In the genomic region with DNA sequence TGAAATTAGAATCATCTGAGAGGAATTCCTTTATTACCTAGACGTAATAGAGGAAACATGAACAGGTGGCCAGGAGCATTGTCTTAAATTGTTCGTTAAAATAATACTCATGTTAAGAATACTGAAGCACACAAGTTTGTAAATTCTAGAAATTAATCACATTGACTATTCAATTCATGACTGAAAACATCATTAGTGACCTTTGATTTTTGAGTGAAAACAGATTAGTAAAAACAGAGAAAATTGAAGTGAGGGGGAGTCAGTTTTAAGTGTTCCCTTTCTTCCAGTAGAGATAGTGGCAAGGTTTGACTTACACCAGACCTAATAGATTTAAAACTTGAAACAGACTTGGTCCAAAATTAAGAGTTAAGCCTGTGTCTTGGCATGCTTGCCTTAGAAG, we compare ENCODE assay signal across 8 cellular contexts. TPM values are rescaled to one million over a fixed set of nuclear protein-coding genes. Genes with fewer than 3 reads are reported as not detected.
DNase-seq lines count a peak whose midpoint lies in the region; ATAC-seq and TF ChIP-seq lines count a peak whose summit lies in the region.

No MANE protein-coding gene starts in this region.

- ATAC-seq in activated naive CD8-positive, alpha-beta T cell treated with anti-CD3 and anti-CD28 coated beads, Interleukin-2, amount 50 U/mL, for 24 hours = no peak
- no peak for ATAC-seq in thoracic aorta (ENCODE audit: insufficient number of reproducible peaks, low FRiP score, low read depth)

- H3K27ac ChIP-seq in layer of hippocampus (ENCODE audit: low read depth, low read length) (peak overlapping the region; percentile 97), thoracic aorta (peak overlapping the region; percentile 98 to 100)

- peaks cover 23% of the 10 kb centered on the region for H3K36me3 Mint-ChIP-seq in activated CD4-positive, alpha-beta T cell treated with anti-CD3 and anti-CD28 coated beads, Interleukin-2, amount 10 ng/mL, durations not matched to agents 7 days and 5 days (ENCODE audit: low read depth)
- H3K36me3 Mint-ChIP-seq in activated naive CD8-positive, alpha-beta T cell treated with anti-CD3 and anti-CD28 coated beads, Interleukin-2, amount 50 U/mL, for 24 hours (ENCODE audit: low read depth) = peaks cover 45% of the 10 kb centered on the region

- DNase-seq in activated CD4-positive, alpha-beta T cell treated with anti-CD3 and anti-CD28 coated beads, Interleukin-2, amount 10 ng/mL, durations not matched to agents 7 days and 5 days = no peak
- DNase-seq in activated CD4-positive, alpha-beta T cell treated with anti-CD3 and anti-CD28 coated beads for 4 hours = no peak
- no peak for DNase-seq in activated naive CD8-positive, alpha-beta T cell treated with anti-CD3 and anti-CD28 coated beads, Interleukin-2, amount 50 U/mL, for 24 hours
- no peak for DNase-seq in thoracic aorta (ENCODE audit: low spot score)
- no peak for DNase-seq in NCI-H524 treated with DMSO at 0.1 percent for 48 hours (lab: John Stamatoyannopoulos, UW)
- no peak for DNase-seq in SHP77 treated with DMSO at 0.1 percent for 48 hours (lab: John Stamatoyannopoulos, UW)
- DNase-seq in middle frontal gyrus (ENCODE audit: extremely low spot score, low spot score) = no peak

- H3K36me3 ChIP-seq in thoracic aorta = no peaks in the 10 kb centered on the region

- peaks cover 53% of the 10 kb centered on the region for H3K4me1 Mint-ChIP-seq in activated CD4-positive, alpha-beta T cell treated with anti-CD3 and anti-CD28 coated beads, Interleukin-2, amount 10 ng/mL, durations not matched to agents 7 days and 5 days
- H3K4me1 Mint-ChIP-seq in activated naive CD8-positive, alpha-beta T cell treated with anti-CD3 and anti-CD28 coated beads, Interleukin-2, amount 50 U/mL, for 24 hours = peaks cover 84% of the 10 kb centered on the region

- CTCF ChIA-PET in activated CD4-positive, alpha-beta T cell treated with anti-CD3 and anti-CD28 coated beads, Interleukin-2, amount 10 ng/mL, durations not matched to agents 7 days and 5 days (lab: Charles Lee) = interaction anchor here (1.0 to 4.7 kb wide), 4 partner anchors 12 to 49 kb away, joined by 3 to 32 read pairs (median 3); no protein-coding TSS in a partner anchor

- H3K4me3 Mint-ChIP-seq in activated CD4-positive, alpha-beta T cell treated with anti-CD3 and anti-CD28 coated beads, Interleukin-2, amount 10 ng/mL, durations not matched to agents 7 days and 5 days = peak overlapping the region; percentile 93
- peak overlapping the region; percentile 90 for H3K4me3 Mint-ChIP-seq in activated naive CD8-positive, alpha-beta T cell treated with anti-CD3 and anti-CD28 coated beads, Interleukin-2, amount 50 U/mL, for 24 hours

- H3K9me3 ChIP-seq in thoracic aorta = no peaks in the 10 kb centered on the region

- H3K9me3 Mint-ChIP-seq in activated CD4-positive, alpha-beta T cell treated with anti-CD3 and anti-CD28 coated beads, Interleukin-2, amount 10 ng/mL, durations not matched to agents 7 days and 5 days = no peaks in the 10 kb centered on the region
- no peaks in the 10 kb centered on the region for H3K9me3 Mint-ChIP-seq in activated naive CD8-positive, alpha-beta T cell treated with anti-CD3 and anti-CD28 coated beads, Interleukin-2, amount 50 U/mL, for 24 hours

- peak overlapping the region; percentile 84 for H3K4me3 ChIP-seq in thoracic aorta

- no peak for TF ChIP-seq CTCF in thoracic aorta (IDR thresholded peaks at IDR 0.05)

- H3K27me3 ChIP-seq in layer of hippocampus (ENCODE audit: control insufficient read depth, insufficient read depth, low read length) (no peaks in the 10 kb centered on the region), thoracic aorta (replicated peaks; ENCODE audit: insufficient read depth) (no peaks in the 10 kb centered on the region)

- POLR2A ChIA-PET in activated CD4-positive, alpha-beta T cell treated with anti-CD3 and anti-CD28 coated beads, Interleukin-2, amount 10 ng/mL, durations not matched to agents 7 days and 5 days (lab: Charles Lee) = no interaction called here

- H3K27me3 Mint-ChIP-seq in activated CD4-positive, alpha-beta T cell treated with anti-CD3 and anti-CD28 coated beads, Interleukin-2, amount 10 ng/mL, durations not matched to agents 7 days and 5 days = no peaks in the 10 kb centered on the region
- H3K27me3 Mint-ChIP-seq in activated naive CD8-positive, alpha-beta T cell treated with anti-CD3 and anti-CD28 coated beads, Interleukin-2, amount 50 U/mL, for 24 hours = peaks cover 3% of the 10 kb centered on the region

- peaks cover 42 to 65% of the 10 kb centered on the region in 2 donors for H3K4me1 ChIP-seq in thoracic aorta (ENCODE audit: control insufficient read depth in 1 of 2, low read depth in 2 of 2)

- H3K27ac Mint-ChIP-seq in activated CD4-positive, alpha-beta T cell treated with anti-CD3 and anti-CD28 coated beads, Interleukin-2, amount 10 ng/mL, durations not matched to agents 7 days and 5 days = peak overlapping the region; percentile 91
- H3K27ac Mint-ChIP-seq in activated naive CD8-positive, alpha-beta T cell treated with anti-CD3 and anti-CD28 coated beads, Interleukin-2, amount 50 U/mL, for 24 hours = peak overlapping the region; percentile 100

RNA-seq across cellular contexts. Expression of a gene that starts 1.4 kb away (rescaled TPM):
- 10 to 100 TPM; 48.8 to 60.9 TPM for total RNA-seq in activated CD4-positive, alpha-beta T cell treated with anti-CD3 and anti-CD28 coated beads, Interleukin-2, amount 10 ng/mL, durations not matched to agents 7 days and 5 days
- 10 to 100 TPM; 45.8 to 58.8 TPM for total RNA-seq in thoracic aorta

RNA-seq across cellular contexts. Expression of a gene that starts 4.7 kb away (rescaled TPM):
- 100 to 1,000 TPM; 148 to 208 TPM for total RNA-seq in activated CD4-positive, alpha-beta T cell treated with anti-CD3 and anti-CD28 coated beads, Interleukin-2, amount 10 ng/mL, durations not matched to agents 7 days and 5 days
- 10 to 100 TPM; 14.8 to 17.1 TPM for total RNA-seq in thoracic aorta

RNA-seq across cellular contexts. Expression of a gene that starts 42.2 kb away (rescaled TPM):
- total RNA-seq in activated CD4-positive, alpha-beta T cell treated with anti-CD3 and anti-CD28 coated beads, Interleukin-2, amount 10 ng/mL, durations not matched to agents 7 days and 5 days = 1 to 10 TPM; 2.9 to 3.7 TPM
- total RNA-seq in thoracic aorta = 1 to 10 TPM; 4.7 to 5.3 TPM

Comparison
In these comparisons a context has a peak if more than half of its experiments do, and no peak if none do; other contexts are left out.
1. RNA of a gene that starts 4.7 kb away (total RNA-seq): 148 to 208 TPM in activated CD4-positive, alpha-beta T cell treated with anti-CD3 and anti-CD28 coated beads, Interleukin-2, amount 10 ng/mL, durations not matched to agents 7 days and 5 days; 14.8 to 17.1 TPM in thoracic aorta; every median in the first group is over 4 times any median in the second.